10 cellular contexts compared by ENCODE assay signal in the genomic region with DNA sequence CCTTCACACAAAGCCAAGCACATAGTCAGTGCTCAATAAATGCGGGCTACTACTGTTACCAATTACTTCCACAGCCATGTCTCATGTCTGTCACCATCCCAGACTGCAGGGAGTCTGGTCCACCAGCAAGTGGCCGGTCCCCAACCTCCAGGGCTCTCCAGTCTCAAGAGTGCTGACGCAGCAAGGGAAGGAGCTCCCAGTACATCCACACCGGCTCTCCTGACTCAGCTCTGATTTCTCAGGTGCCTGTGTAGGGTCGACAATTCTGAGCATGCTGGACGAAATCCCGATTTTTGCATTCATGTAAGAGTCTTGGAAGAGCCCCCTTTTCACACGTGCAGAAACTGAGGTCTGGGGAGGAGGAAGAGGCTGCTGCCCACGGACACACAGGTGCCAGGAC.
DNase-seq lines count a peak whose midpoint lies in the region; ATAC-seq and TF ChIP-seq lines count a peak whose summit lies in the region.
"Had no signal": no experiment of that assay in that cellular context is flagged by ENCODE, and none has a peak within 500 bp of the region (broad histone marks: within the 10 kb centered on the region; RNA-seq: fewer than 3 reads in every experiment).

No MANE protein-coding gene starts in this region.

- no peak for TF ChIP-seq CTCF in foreskin fibroblast (IDR thresholded peaks at IDR 0.05; ENCODE audit: low read depth, low read length)

- H3K9ac ChIP-seq in adipocyte (ENCODE audit: low read length) = no peak overlapping the region

- no peaks in the 10 kb centered on the region for H3K36me3 ChIP-seq in adipocyte (ENCODE audit: control insufficient read depth, insufficient read depth, low read length, severe bottlenecking)
- H3K36me3 ChIP-seq: Peyer's patch, thoracic aorta had no signal

- peaks cover 47% of the 10 kb centered on the region for H3K27me3 ChIP-seq in adipocyte (replicated peaks; ENCODE audit: control insufficient read depth, insufficient read depth, low read length)
- H3K27me3 ChIP-seq: Peyer's patch had no signal

- H3K4me1 Mint-ChIP-seq in stimulated activated naive CD8-positive, alpha-beta T cell treated with anti-CD3 and anti-CD28 coated beads, Interleukin-15, amount 100 ng/mL, for 72 hours = peaks cover 5% of the 10 kb centered on the region

- H3K27ac Mint-ChIP-seq in stimulated activated naive CD8-positive, alpha-beta T cell treated with anti-CD3 and anti-CD28 coated beads, Interleukin-15, amount 100 ng/mL, for 72 hours = no peak overlapping the region

- H3K4me3 ChIP-seq in adipocyte (ENCODE audit: low read length) (peak overlapping the region; percentile 62), foreskin fibroblast (ENCODE audit: low read depth in 1 of 2, low read length in 2 of 2) (no peak overlapping the region)

- ATAC-seq in stimulated activated naive CD8-positive, alpha-beta T cell treated with anti-CD3 and anti-CD28 coated beads, Interleukin-15, amount 100 ng/mL, for 72 hours = no peak
- no peak for ATAC-seq in stimulated activated naive CD8-positive, alpha-beta T cell treated with anti-CD3 and anti-CD28 coated beads, Interleukin-15, Interleukin-2, amounts not matched to agents 100 U/mL and 50 U/mL, for 24 hours
- ATAC-seq in GM18868 (IDR thresholded peaks at IDR 0.05; ENCODE audit: unreplicated experiment) = no peak

- DNase-seq in stimulated activated naive CD8-positive, alpha-beta T cell treated with anti-CD3 and anti-CD28 coated beads, Interleukin-15, amount 100 ng/mL, for 72 hours = no peak
- no peak for DNase-seq in stimulated activated naive CD8-positive, alpha-beta T cell treated with anti-CD3 and anti-CD28 coated beads, Interleukin-15, Interleukin-2, amounts not matched to agents 100 U/mL and 50 U/mL, for 24 hours
- DNase-seq in adipocyte (ENCODE audit: low read depth) (no peak), kidney tubule cell (ENCODE audit: low spot score) (peak; percentile 10), RKO (ENCODE audit: low spot score) (no peak), foreskin fibroblast (no peak)
- DNase-seq in stimulated activated CD4-positive, alpha-beta T cell treated with anti-CD3 and anti-CD28 coated beads, Interleukin-4, amount 100 ng/mL, for 24 hours = no peak

- H3K9me3 ChIP-seq in adipocyte (ENCODE audit: control insufficient read depth, low read length) = no peaks in the 10 kb centered on the region
- H3K9me3 ChIP-seq: Peyer's patch, thoracic aorta had no signal

- peak overlapping the region; percentile 56 to 67 for H3K4me3 Mint-ChIP-seq in stimulated activated naive CD8-positive, alpha-beta T cell treated with anti-CD3 and anti-CD28 coated beads, Interleukin-15, amount 100 ng/mL, for 72 hours

- no peaks in the 10 kb centered on the region for H3K9me3 Mint-ChIP-seq in stimulated activated naive CD8-positive, alpha-beta T cell treated with anti-CD3 and anti-CD28 coated beads, Interleukin-15, amount 100 ng/mL, for 72 hours

- H3K27me3 Mint-ChIP-seq in stimulated activated naive CD8-positive, alpha-beta T cell treated with anti-CD3 and anti-CD28 coated beads, Interleukin-15, amount 100 ng/mL, for 72 hours = peaks cover 53% of the 10 kb centered on the region

- no peaks in the 10 kb centered on the region for H3K4me1 ChIP-seq in adipocyte (ENCODE audit: control insufficient read depth, insufficient read depth, low read length)
